26 cellular contexts compared by ENCODE assay signal in the genomic region with DNA sequence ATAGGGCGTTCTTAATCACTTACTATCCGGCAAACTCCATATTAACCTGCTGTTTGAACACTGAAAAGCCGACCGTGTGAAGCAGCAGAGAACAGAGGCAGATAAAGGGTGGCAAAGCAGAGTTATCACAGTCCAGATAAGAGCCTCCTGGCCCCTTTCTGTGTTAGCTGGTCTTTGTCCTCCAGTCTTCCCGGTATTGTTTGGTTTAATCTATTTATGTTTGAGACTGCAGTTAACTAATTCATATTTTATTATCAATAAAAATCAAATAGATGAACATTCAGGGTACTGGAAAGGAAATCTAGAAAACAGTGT. TPM values are rescaled to one million over a fixed set of nuclear protein-coding genes. Genes with fewer than 3 reads are reported as not detected.
"Had no signal": no experiment of that assay in that cellular context is flagged by ENCODE, and none has a peak within 500 bp of the region (broad histone marks: within the 10 kb centered on the region; RNA-seq: fewer than 3 reads in every experiment).

No MANE protein-coding gene starts in this region.

- H3K9me3 Mint-ChIP-seq: dendritic cell treated with granulocyte-macrophage colony-stimulating factor and Interleukin-4, amounts not matched to agents 40 ng/mL and 50 ng/mL, for 4 days; nephron progenitor cell; stimulated activated naive B cell treated with anti-CD40 and anti-IgM and Interleukin-4, amounts not matched to agents 10 μg/mL and 1 μg/mL and 100 μg/mL, for 72 hours; stimulated activated naive CD8-positive, alpha-beta T cell treated with anti-CD3 and anti-CD28 coated beads, Interleukin-15, amount 100 ng/mL, for 72 hours had no signal

- H3K27me3 ChIP-seq: vagina had no signal

- DNase-seq: effector memory CD4-positive, alpha-beta T cell; erythroblast; esophagus squamous epithelium; foreskin melanocyte; kidney; left lung; mesenchymal stem cell; midbrain; naive thymus-derived CD8-positive, alpha-beta T cell; nephron progenitor cell; nucleus accumbens; right cardiac atrium; stimulated activated CD4-positive, alpha-beta T cell treated with anti-CD3 and anti-CD28 coated beads, Interleukin-15, amount 100 ng/mL, for 24 hours; stimulated activated CD4-positive, alpha-beta T cell treated with anti-CD3 and anti-CD28 coated beads, Interleukin-2, amount 100 ng/mL, for 48 hours; stimulated activated naive B cell treated with anti-CD40 and anti-IgM and Interleukin-4, amounts not matched to agents 10 μg/mL and 1 μg/mL and 100 μg/mL, for 72 hours; stimulated activated naive CD8-positive, alpha-beta T cell treated with anti-CD3 and anti-CD28 coated beads, Interleukin-15, amount 100 ng/mL, for 72 hours; trophoblast cell had no signal

- ATAC-seq: left lung; naive thymus-derived CD8-positive, alpha-beta T cell; right cardiac atrium; stimulated activated naive B cell treated with anti-CD40 and anti-IgM and Interleukin-4, amounts not matched to agents 10 μg/mL and 1 μg/mL and 100 μg/mL, for 72 hours; stimulated activated naive CD8-positive, alpha-beta T cell treated with anti-CD3 and anti-CD28 coated beads, Interleukin-15, amount 100 ng/mL, for 72 hours had no signal

- H3K9me3 ChIP-seq: esophagus squamous epithelium, left lung, prostate gland, suprapubic skin, vagina had no signal

- H3K4me3 Mint-ChIP-seq: dendritic cell treated with granulocyte-macrophage colony-stimulating factor and Interleukin-4, amounts not matched to agents 40 ng/mL and 50 ng/mL, for 4 days; naive thymus-derived CD8-positive, alpha-beta T cell; nephron progenitor cell; stimulated activated naive B cell treated with anti-CD40 and anti-IgM and Interleukin-4, amounts not matched to agents 10 μg/mL and 1 μg/mL and 100 μg/mL, for 72 hours; stimulated activated naive CD8-positive, alpha-beta T cell treated with anti-CD3 and anti-CD28 coated beads, Interleukin-15, amount 100 ng/mL, for 72 hours had no signal

- H3K36me3 ChIP-seq: esophagus squamous epithelium, left lung, prostate gland, suprapubic skin, vagina had no signal

- H3K4me1 ChIP-seq: esophagus squamous epithelium, left lung, prostate gland, suprapubic skin, vagina had no signal

- H3K27ac Mint-ChIP-seq: dendritic cell treated with granulocyte-macrophage colony-stimulating factor and Interleukin-4, amounts not matched to agents 40 ng/mL and 50 ng/mL, for 4 days; naive thymus-derived CD8-positive, alpha-beta T cell; nephron progenitor cell; stimulated activated naive B cell treated with anti-CD40 and anti-IgM and Interleukin-4, amounts not matched to agents 10 μg/mL and 1 μg/mL and 100 μg/mL, for 72 hours; stimulated activated naive CD8-positive, alpha-beta T cell treated with anti-CD3 and anti-CD28 coated beads, Interleukin-15, amount 100 ng/mL, for 72 hours had no signal

- H3K36me3 Mint-ChIP-seq: naive thymus-derived CD8-positive, alpha-beta T cell; stimulated activated naive B cell treated with anti-CD40 and anti-IgM and Interleukin-4, amounts not matched to agents 10 μg/mL and 1 μg/mL and 100 μg/mL, for 72 hours had no signal

- H3K4me3 ChIP-seq: esophagus squamous epithelium, left lung, prostate gland, skin epidermis, suprapubic skin, vagina had no signal

- H3K4me1 Mint-ChIP-seq: naive thymus-derived CD8-positive, alpha-beta T cell; stimulated activated naive B cell treated with anti-CD40 and anti-IgM and Interleukin-4, amounts not matched to agents 10 μg/mL and 1 μg/mL and 100 μg/mL, for 72 hours; stimulated activated naive CD8-positive, alpha-beta T cell treated with anti-CD3 and anti-CD28 coated beads, Interleukin-15, amount 100 ng/mL, for 72 hours had no signal

- H3K27ac ChIP-seq: esophagus squamous epithelium, left lung, prostate gland, skin epidermis, suprapubic skin, vagina had no signal

RNA-seq across cellular contexts. Expression of a gene that starts 6.0 kb away (rescaled TPM):
- total RNA-seq: left lung; lung microvascular endothelial cell; myocyte; naive thymus-derived CD8-positive, alpha-beta T cell; osteocyte; ureter had no signal
- polyA plus RNA-seq: naive thymus-derived CD8-positive, alpha-beta T cell had no signal
